Comparison of ENCODE assay signal across 3 cellular contexts in genomic region chr10:96047004-96047649, GRCh38.
TF ChIP-seq lines count a peak whose summit lies in the region.

No MANE protein-coding gene starts in this region.

TF ChIP-seq in SK-N-SH, 30 proteins besides CTCF, POLR2A, EP300 and RAD21:
- TF ChIP-seq MEF2A (IDR thresholded peaks at IDR 0.05; ENCODE audit: borderline replicate concordance, low read depth) (no peak), MXI1 (IDR thresholded peaks at IDR 0.05; ENCODE audit: low read depth, low read length) (no peak), NFIC (IDR thresholded peaks at IDR 0.05; ENCODE audit: borderline replicate concordance) (no peak), SMC3 (IDR thresholded peaks at IDR 0.05; ENCODE audit: low read depth, low read length) (no peak), TEAD4 (IDR thresholded peaks at IDR 0.05; ENCODE audit: borderline replicate concordance, insufficient read depth) (no peak), YY1 (IDR thresholded peaks at IDR 0.05; ENCODE audit: low read depth) (no peak), FOSL2 (IDR thresholded peaks at IDR 0.05; ENCODE audit: borderline replicate concordance, low read depth) (no peak), GABPA (IDR thresholded peaks at IDR 0.05; ENCODE audit: low read depth) (no peak), REST (IDR thresholded peaks at IDR 0.05; ENCODE audit: low read depth, low read length) (no peak), CHD2 (IDR thresholded peaks at IDR 0.05; ENCODE audit: low read length, partially characterized antibody) (no peak), NRF1 (IDR thresholded peaks at IDR 0.05; ENCODE audit: low read depth, low read length) (no peak), SIN3A (IDR thresholded peaks at IDR 0.05; ENCODE audit: borderline replicate concordance, low read depth, low read length) (no peak), USF1 (IDR thresholded peaks at IDR 0.05; ENCODE audit: borderline replicate concordance, low read depth) (no peak)

TF ChIP-seq in SK-N-SH treated with all-trans-retinoic acid at 6 μM for 48 hours, 23 proteins besides CTCF, POLR2A, EP300 and RAD21:
- no peak for TF ChIP-seq PPARA (CRISPR knock-in tag; IDR thresholded peaks at IDR 0.05; ENCODE audit: borderline replicate concordance)
- no peak for TF ChIP-seq OSR1 (CRISPR knock-in tag; IDR thresholded peaks at IDR 0.05)
- no peak for TF ChIP-seq ISL1 (CRISPR knock-in tag; IDR thresholded peaks at IDR 0.05)
- TF ChIP-seq ZFP3 (CRISPR knock-in tag; IDR thresholded peaks at IDR 0.05) = no peak
- TF ChIP-seq ZFP30 (CRISPR knock-in tag; IDR thresholded peaks at IDR 0.05) = no peak
- no peak for TF ChIP-seq ZC3H10 (CRISPR knock-in tag; IDR thresholded peaks at IDR 0.05)
- TF ChIP-seq BACH2 (CRISPR knock-in tag; IDR thresholded peaks at IDR 0.05; ENCODE audit: borderline replicate concordance) = no peak
- TF ChIP-seq TCF4 (CRISPR knock-in tag; IDR thresholded peaks at IDR 0.05; ENCODE audit: borderline replicate concordance) = no peak
- TF ChIP-seq, protein P1, sequence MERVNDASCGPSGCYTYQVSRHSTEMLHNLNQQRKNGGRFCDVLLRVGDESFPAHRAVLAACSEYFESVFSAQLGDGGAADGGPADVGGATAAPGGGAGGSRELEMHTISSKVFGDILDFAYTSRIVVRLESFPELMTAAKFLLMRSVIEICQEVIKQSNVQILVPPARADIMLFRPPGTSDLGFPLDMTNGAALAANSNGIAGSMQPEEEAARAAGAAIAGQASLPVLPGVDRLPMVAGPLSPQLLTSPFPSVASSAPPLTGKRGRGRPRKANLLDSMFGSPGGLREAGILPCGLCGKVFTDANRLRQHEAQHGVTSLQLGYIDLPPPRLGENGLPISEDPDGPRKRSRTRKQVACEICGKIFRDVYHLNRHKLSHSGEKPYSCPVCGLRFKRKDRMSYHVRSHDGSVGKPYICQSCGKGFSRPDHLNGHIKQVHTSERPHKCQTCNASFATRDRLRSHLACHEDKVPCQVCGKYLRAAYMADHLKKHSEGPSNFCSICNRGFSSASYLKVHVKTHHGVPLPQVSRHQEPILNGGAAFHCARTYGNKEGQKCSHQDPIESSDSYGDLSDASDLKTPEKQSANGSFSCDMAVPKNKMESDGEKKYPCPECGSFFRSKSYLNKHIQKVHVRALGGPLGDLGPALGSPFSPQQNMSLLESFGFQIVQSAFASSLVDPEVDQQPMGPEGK (CRISPR knock-in tag; IDR thresholded peaks at IDR 0.05; ENCODE audit: borderline replicate concordance) = no peak

TF ChIP-seq in H1, 55 proteins besides CTCF, POLR2A, EP300 and RAD21:
- TF ChIP-seq USF2 (IDR thresholded peaks at IDR 0.05; ENCODE audit: low read length) (no peak), CBX5 (IDR thresholded peaks at IDR 0.05; ENCODE audit: low read depth, low read length) (no peak), TAF1 (IDR thresholded peaks at IDR 0.05; ENCODE audit: low read depth, low read length) (no peak)
TF ChIP-seq in H1: peak in this region for 0.
